ENCODE assay signal across 1 cellular context in genomic region chr2:12009323-12009905, GRCh38.
TF ChIP-seq lines count a peak whose summit lies in the region.

No MANE protein-coding gene starts in this region.

TF ChIP-seq in GM12878, 131 proteins besides CTCF, POLR2A, EP300 and RAD21:
- TF ChIP-seq ETV6 (conservative IDR thresholded peaks at IDR 0.05 in 1 of 2, IDR thresholded peaks at IDR 0.05 in 1 of 2; ENCODE audit: borderline replicate concordance in 1 of 2, low read depth in 1 of 2) (no peak), CREM (IDR thresholded peaks at IDR 0.05; ENCODE audit: low read depth) (no peak), HCFC1 (IDR thresholded peaks at IDR 0.05; ENCODE audit: low read length) (no peak), CEBPB (IDR thresholded peaks at IDR 0.05; ENCODE audit: borderline replicate concordance in 1 of 2, low read depth in 2 of 2, low read length in 2 of 2) (no peak), SMARCA5 (IDR thresholded peaks at IDR 0.05) (no peak), ZSCAN29 (IDR thresholded peaks at IDR 0.05) (no peak), ZNF217 (IDR thresholded peaks at IDR 0.05) (no peak), SREBF2 (IDR thresholded peaks at IDR 0.05; ENCODE audit: low read length) (no peak), PAX8 (IDR thresholded peaks at IDR 0.05) (no peak), FOXM1 (IDR thresholded peaks at IDR 0.05; ENCODE audit: low read depth, low read length) (no peak)
